ENCODE assay signal across 8 cellular contexts in genomic region chrX:110665636-110666035, GRCh38.
DNase-seq lines count a peak whose midpoint lies in the region; ATAC-seq, FAIRE-seq and TF ChIP-seq lines count a peak whose summit lies in the region.

No MANE protein-coding gene starts in this region.

- intact Hi-C loops in left cardiac atrium (cut with DNase I) = no loop called here

- TF ChIP-seq POLR2A in GM12891 (IDR thresholded peaks at IDR 0.05; ENCODE audit: low read depth, low read length) = no peak

- FAIRE-seq in GM12891 (lab: Jason Lieb, UNC) = no peak

- DNase-seq in DMS79 (lab: John Stamatoyannopoulos, UW) (peak; percentile 65), HK-2 (ENCODE audit: unreplicated experiment) (peak; percentile 14), UCSD-AML1 (lab: John Stamatoyannopoulos, UW; ENCODE audit: unreplicated experiment) (peak; percentile 24), left cardiac atrium (no peak), stromal cell of bone marrow (ENCODE audit: low read depth) (peak; percentile 14), T1000 (lab: John Stamatoyannopoulos, UW) (no peak), GM12891 (ENCODE audit: insufficient read length, low spot score) (no peak)

- ATAC-seq in GM18909 (IDR thresholded peaks at IDR 0.05; ENCODE audit: poor library complexity, unreplicated experiment) (peak; percentile 84), left cardiac atrium (peak; percentile 45 to 63)

TF ChIP-seq in GM12891, 5 proteins besides CTCF, POLR2A, EP300 and RAD21:
- no peak for TF ChIP-seq PAX5 (IDR thresholded peaks at IDR 0.05; ENCODE audit: insufficient read depth, low read length, severe bottlenecking)
- TF ChIP-seq POU2F2 (IDR thresholded peaks at IDR 0.05; ENCODE audit: low read depth, low read length) = no peak
- no peak for TF ChIP-seq POLR2AphosphoS5 (IDR thresholded peaks at IDR 0.05; ENCODE audit: low read depth, low read length)
- no peak for TF ChIP-seq SPI1 (IDR thresholded peaks at IDR 0.05; ENCODE audit: low read depth, low read length)
- no peak for TF ChIP-seq TAF1 (IDR thresholded peaks at IDR 0.05; ENCODE audit: low read depth, low read length)

Comparison
In these comparisons a context has a peak if more than half of its experiments do, and no peak if none do; other contexts are left out.
1. DNase-seq: peak in DMS79 (single experiment), HK-2 (single experiment), UCSD-AML1 (single experiment) and stromal cell of bone marrow (single experiment); none in left cardiac atrium (single experiment), T1000 (single experiment) and GM12891 (single experiment).